13 cellular contexts compared by ENCODE assay signal in the genomic region with DNA sequence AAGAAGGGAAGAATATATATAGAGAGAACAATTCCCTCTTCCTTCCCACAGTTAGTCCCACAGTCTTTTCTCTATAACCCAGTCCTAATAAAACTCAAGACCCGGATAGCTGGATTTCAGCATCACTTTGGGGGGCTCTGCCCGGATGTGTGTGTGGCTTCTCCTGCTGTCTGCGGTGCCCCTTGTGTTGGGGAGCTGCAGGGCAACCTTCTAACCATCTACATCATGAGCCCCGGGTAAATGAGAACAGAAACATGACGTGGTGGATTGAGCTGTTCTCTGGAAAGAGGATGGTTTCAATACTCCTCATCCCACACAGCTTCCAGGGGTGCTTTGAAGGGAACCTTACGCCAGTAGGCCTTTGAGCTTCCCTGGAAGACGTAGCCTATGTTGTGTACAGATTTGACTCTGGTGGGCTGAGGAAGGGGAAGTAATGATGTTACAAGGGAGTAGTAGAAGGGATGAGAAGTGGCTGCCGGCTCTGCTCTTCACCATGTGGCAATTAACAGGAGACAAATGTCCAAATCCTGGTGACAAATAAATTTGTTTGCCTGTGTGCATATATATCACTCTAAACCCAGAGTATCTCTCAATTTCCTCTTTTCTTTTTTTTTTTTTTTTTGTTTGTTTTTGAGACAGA. TPM values are rescaled to one million over a fixed set of nuclear protein-coding genes. Genes with fewer than 3 reads are reported as not detected.
"Had no signal": no experiment of that assay in that cellular context is flagged by ENCODE, and none has a peak within 500 bp of the region (broad histone marks: within the 10 kb centered on the region; RNA-seq: fewer than 3 reads in every experiment).

No MANE protein-coding gene starts in this region.

- H3K36me3 ChIP-seq: gastroesophageal sphincter, heart right ventricle, lower lobe of right lung had no signal

- H3K4me3 Mint-ChIP-seq: activated naive CD4-positive, alpha-beta T cell treated with anti-CD3 and anti-CD28 coated beads for 36 hours; activated T-helper 17 cell treated with anti-CD3 and anti-CD28 coated beads, Interleukin-2, amount 50 U/mL, for 72 hours; neural crest cell had no signal

- H3K4me3 ChIP-seq: dorsolateral prefrontal cortex, gastroesophageal sphincter, heart right ventricle, lower lobe of right lung had no signal

- H3K27ac Mint-ChIP-seq: activated naive CD4-positive, alpha-beta T cell treated with anti-CD3 and anti-CD28 coated beads for 36 hours; activated T-helper 17 cell treated with anti-CD3 and anti-CD28 coated beads, Interleukin-2, amount 50 U/mL, for 72 hours had no signal

- H3K27ac ChIP-seq: dorsolateral prefrontal cortex, gastroesophageal sphincter, heart right ventricle, lower lobe of right lung had no signal

- DNase-seq: activated CD4-positive, alpha-beta T cell treated with anti-CD3 and anti-CD28 coated beads, Interleukin-2, amount 50 U/mL, for 48 hours; activated naive CD4-positive, alpha-beta T cell treated with anti-CD3 and anti-CD28 coated beads for 36 hours; dorsolateral prefrontal cortex; erythroblast; heart right ventricle; left colon; lower lobe of right lung; midbrain had no signal

- H3K9me3 ChIP-seq: gastroesophageal sphincter, heart right ventricle, lower lobe of right lung had no signal

- H3K4me1 ChIP-seq: lower lobe of right lung had no signal

- H3K9me3 Mint-ChIP-seq: activated naive CD4-positive, alpha-beta T cell treated with anti-CD3 and anti-CD28 coated beads for 36 hours; activated T-helper 17 cell treated with anti-CD3 and anti-CD28 coated beads, Interleukin-2, amount 50 U/mL, for 72 hours; neural crest cell had no signal

- H3K4me1 Mint-ChIP-seq: activated T-helper 17 cell treated with anti-CD3 and anti-CD28 coated beads, Interleukin-2, amount 50 U/mL, for 72 hours; neural crest cell had no signal

- ATAC-seq: activated T-helper 17 cell treated with anti-CD3 and anti-CD28 coated beads, Interleukin-2, amount 50 U/mL, for 72 hours; gastroesophageal sphincter; heart right ventricle; left colon; lower lobe of right lung; sciatic nerve had no signal

- H3K27me3 Mint-ChIP-seq: activated T-helper 17 cell treated with anti-CD3 and anti-CD28 coated beads, Interleukin-2, amount 50 U/mL, for 72 hours had no signal

RNA-seq across cellular contexts. Expression of gene PRDM1, which starts 13.5 kb away (rescaled TPM):
- total RNA-seq: osteocyte had no signal
